ENCODE assay signal across 17 cellular contexts in genomic region chr5:51731641-51732040, GRCh38.
DNase-seq lines count a peak whose midpoint lies in the region; ATAC-seq and TF ChIP-seq lines count a peak whose summit lies in the region.
"Had no signal": no experiment of that assay in that cellular context is flagged by ENCODE, and none has a peak within 500 bp of the region (broad histone marks: within the 10 kb centered on the region; RNA-seq: fewer than 3 reads in every experiment).

No MANE protein-coding gene starts in this region.

- H3K27ac Mint-ChIP-seq in stimulated activated naive B cell treated with anti-CD40 and anti-IgM and Interleukin-4, amounts not matched to agents 10 μg/mL and 1 μg/mL and 100 μg/mL, for 72 hours, result no peak overlapping the region
- H3K27ac Mint-ChIP-seq: IgD-negative memory B cell had no signal

- H3K4me3 ChIP-seq in fibroblast of the aortic adventitia (ENCODE audit: low read depth, low read length), result no peak overlapping the region
- no peak overlapping the region for H3K4me3 ChIP-seq in retinal pigment epithelial cell (ENCODE audit: low read length)
- no peak overlapping the region for H3K4me3 ChIP-seq in stomach
- H3K4me3 ChIP-seq: BLaER1 treated with 17β-estradiol and CSF1 and Interleukin-3, amounts not matched to agents 10 nM and 100 nM; GM12878 had no signal

- H3K4me1 ChIP-seq in stomach, result peaks cover 0 to 11% (median 0%) of the 10 kb centered on the region in 4 donors
- H3K4me1 ChIP-seq: BLaER1 treated with 17β-estradiol and CSF1 and Interleukin-3, amounts not matched to agents 10 nM and 100 nM had no signal

- TF ChIP-seq CTCF in fibroblast of the aortic adventitia (IDR thresholded peaks at IDR 0.05; ENCODE audit: insufficient read depth, low read length) (no peak), retinal pigment epithelial cell (conservative IDR thresholded peaks at IDR 0.05; ENCODE audit: low read depth, low read length) (no peak), GM10266 (IDR thresholded peaks at IDR 0.05; ENCODE audit: control insufficient read depth, insufficient read depth, low read depth, missing control alignments) (no peak), stomach (IDR thresholded peaks at IDR 0.05) (no peak)

- H3K27me3 ChIP-seq in stomach, result no peaks in the 10 kb centered on the region
- H3K27me3 ChIP-seq: BLaER1 treated with 17β-estradiol and CSF1 and Interleukin-3, amounts not matched to agents 10 nM and 100 nM had no signal

- no peak overlapping the region for H3K4me3 Mint-ChIP-seq in stimulated activated naive B cell treated with anti-CD40 and anti-IgM and Interleukin-4, amounts not matched to agents 10 μg/mL and 1 μg/mL and 100 μg/mL, for 72 hours
- H3K4me3 Mint-ChIP-seq: IgD-negative memory B cell had no signal

- no peak for TF ChIP-seq POLR2A in stomach (IDR thresholded peaks at IDR 0.05)

- intact Hi-C loops in stomach (cut with DNase I; ENCODE audit: low total_unique reads), result no loop called here

- H3K27ac ChIP-seq in stomach, result no peak overlapping the region
- H3K27ac ChIP-seq: BLaER1 treated with 17β-estradiol and CSF1 and Interleukin-3, amounts not matched to agents 10 nM and 100 nM had no signal

- no peak for TF ChIP-seq EP300 in stomach (IDR thresholded peaks at IDR 0.05)

- WGBS in stomach, 5 donors, result 50 to 84% (median 71%) methylated on average over 1 of the region's 1 CpG

- H3K36me3 ChIP-seq in stomach, result no peaks in the 10 kb centered on the region
- H3K36me3 ChIP-seq: BLaER1 treated with 17β-estradiol and CSF1 and Interleukin-3, amounts not matched to agents 10 nM and 100 nM had no signal

- no peaks in the 10 kb centered on the region for H3K4me1 Mint-ChIP-seq in stimulated activated naive B cell treated with anti-CD40 and anti-IgM and Interleukin-4, amounts not matched to agents 10 μg/mL and 1 μg/mL and 100 μg/mL, for 72 hours

- peaks cover 8 to 9% of the 10 kb centered on the region in 2 donors for H3K9me3 Mint-ChIP-seq in stimulated activated naive B cell treated with anti-CD40 and anti-IgM and Interleukin-4, amounts not matched to agents 10 μg/mL and 1 μg/mL and 100 μg/mL, for 72 hours

- H3K27me3 Mint-ChIP-seq in stimulated activated naive B cell treated with anti-CD40 and anti-IgM and Interleukin-4, amounts not matched to agents 10 μg/mL and 1 μg/mL and 100 μg/mL, for 72 hours, result no peaks in the 10 kb centered on the region
- H3K27me3 Mint-ChIP-seq: IgD-negative memory B cell had no signal

- ATAC-seq in stimulated activated naive B cell treated with anti-CD40 and anti-IgM and Interleukin-4, amounts not matched to agents 10 μg/mL and 1 μg/mL and 100 μg/mL, for 72 hours (replicated peaks), result no peak
- ATAC-seq: GM12878 had no signal

- no peaks in the 10 kb centered on the region for H3K9me3 ChIP-seq in stomach
- H3K9me3 ChIP-seq: BLaER1 treated with 17β-estradiol and CSF1 and Interleukin-3, amounts not matched to agents 10 nM and 100 nM had no signal

- H3K36me3 Mint-ChIP-seq in stimulated activated naive B cell treated with anti-CD40 and anti-IgM and Interleukin-4, amounts not matched to agents 10 μg/mL and 1 μg/mL and 100 μg/mL, for 72 hours, result no peaks in the 10 kb centered on the region

- DNase-seq in NCI-H226, result peak; percentile 28
- DNase-seq in amniotic epithelial cell (ENCODE audit: low read depth), result peak; percentile 1
- peak; percentile 0 for DNase-seq in fibroblast of the aortic adventitia (ENCODE audit: low read depth)
- DNase-seq in retinal pigment epithelial cell (ENCODE audit: low read depth), result peak; percentile 76
- DNase-seq in stimulated activated naive B cell treated with anti-CD40 and anti-IgM and Interleukin-4, amounts not matched to agents 10 μg/mL and 1 μg/mL and 100 μg/mL, for 72 hours, result no peak
- DNase-seq in GM10266 (ENCODE audit: extremely low spot score), result no peak
- DNase-seq in stomach, result no peak
- DNase-seq: DMS153, HCEC 1CT, MV-4-11, NCI-H1417 treated with DMSO at 0.1 percent for 48 hours, NCI-H2029, NCI-H524 treated with DMSO at 0.1 percent for 48 hours, RPMI8226 had no signal

Comparison
In these comparisons a context has a peak if more than half of its experiments do, and no peak if none do; other contexts are left out.
1. DNase-seq: peak in NCI-H226 (single experiment), amniotic epithelial cell (single experiment), fibroblast of the aortic adventitia (single experiment) and retinal pigment epithelial cell (single experiment); none in stimulated activated naive B cell treated with anti-CD40 and anti-IgM and Interleukin-4, amounts not matched to agents 10 μg/mL and 1 μg/mL and 100 μg/mL, for 72 hours (single experiment), GM10266 (single experiment) and stomach (single experiment).